In genomic region chr13:47417485-47417884, GRCh38 we compare ENCODE assay signal across 8 cellular contexts.
"Had no signal": no experiment of that assay in that cellular context is flagged by ENCODE, and none has a peak within 500 bp of the region (broad histone marks: within the 10 kb centered on the region; RNA-seq: fewer than 3 reads in every experiment).

No MANE protein-coding gene starts in this region.

- FAIRE-seq: G401.6, GM12878, GM12891, GM12892, GM18507, GM19239 had no signal

- ATAC-seq: GM12878 had no signal

- H3K4me3 ChIP-seq: GM12878 had no signal

- DNase-seq: GDM1, GF-D8 had no signal
